ENCODE assay signal across 8 cellular contexts in genomic region chr20:54219751-54220426, GRCh38. TPM values are rescaled to one million over a fixed set of nuclear protein-coding genes. Genes with fewer than 3 reads are reported as not detected.
DNase-seq lines count a peak whose midpoint lies in the region; ATAC-seq and TF ChIP-seq lines count a peak whose summit lies in the region.

No MANE protein-coding gene starts in this region.

- TF ChIP-seq POLR2A in esophagus muscularis mucosa (IDR thresholded peaks at IDR 0.05; ENCODE audit: low read depth): no peak
- TF ChIP-seq POLR2A in stomach (IDR thresholded peaks at IDR 0.05): no peak

- peaks cover 0 to 28% (median 11%) of the 10 kb centered on the region in 4 donors for H3K36me3 ChIP-seq in esophagus muscularis mucosa
- peaks cover 0 to 30% (median 27%) of the 10 kb centered on the region in 4 donors for H3K36me3 ChIP-seq in stomach

- TF ChIP-seq CTCF in esophagus muscularis mucosa (IDR thresholded peaks at IDR 0.05) (peak; percentile 27 to 46 (median 32)), stomach (IDR thresholded peaks at IDR 0.05) (peak in 4 of 7 experiments; percentile 5 to 41 (median 16))

- H3K27ac ChIP-seq in esophagus muscularis mucosa (replicated peaks in 1 of 4) (no peak overlapping the region), stomach (no peak overlapping the region)

- H3K4me3 ChIP-seq in esophagus muscularis mucosa (no peak overlapping the region), stomach (no peak overlapping the region)

- H3K4me1 ChIP-seq in esophagus muscularis mucosa (peaks cover 5 to 9% (median 7%) of the 10 kb centered on the region in 4 donors), stomach (peaks cover 0 to 16% (median 5%) of the 10 kb centered on the region in 4 donors)

- intact Hi-C loops in esophagus muscularis mucosa (cut with DNase I): loop anchor here (5.0 kb wide), 1 partner anchor 427 kb away; no protein-coding TSS in a partner anchor
- intact Hi-C loops in stomach (cut with DNase I; ENCODE audit: low total_unique reads): loop anchor here (10.0 kb wide), 1 partner anchor 425 kb away; no protein-coding TSS in a partner anchor

- DNase-seq in NOMO-1 treated with DMSO at 0.1 percent for 48 hours (lab: John Stamatoyannopoulos, UW; ENCODE audit: unreplicated experiment): peak; percentile 18
- no peak for DNase-seq in NOMO-1 treated with dmso at 0.1 percent for 144 hours (lab: John Stamatoyannopoulos, UW; ENCODE audit: unreplicated experiment)
- peak; percentile 73 for DNase-seq in NCI-H82 (lab: John Stamatoyannopoulos, UW)
- DNase-seq in esophagus muscularis mucosa (ENCODE audit: extremely low spot score): no peak
- no peak for DNase-seq in stomach
- no peak for DNase-seq in islet precursor cell

- no peaks in the 10 kb centered on the region for H3K27me3 ChIP-seq in esophagus muscularis mucosa
- H3K27me3 ChIP-seq in stomach: no peaks in the 10 kb centered on the region

- ATAC-seq in HG03342 (IDR thresholded peaks at IDR 0.05; ENCODE audit: unreplicated experiment) (no peak), GM21737 (IDR thresholded peaks at IDR 0.05; ENCODE audit: unreplicated experiment) (no peak)

- WGBS in esophagus muscularis mucosa: 74% methylated on average over 6 of the region's 6 CpGs
- 75 to 83% (median 76%) methylated on average over 6 of the region's 6 CpGs for WGBS in stomach, 5 donors

- H3K9me3 ChIP-seq in esophagus muscularis mucosa: no peaks in the 10 kb centered on the region
- no peaks in the 10 kb centered on the region for H3K9me3 ChIP-seq in stomach

- TF ChIP-seq EP300 in esophagus muscularis mucosa (IDR thresholded peaks at IDR 0.05) (no peak), stomach (IDR thresholded peaks at IDR 0.05) (no peak)

RNA-seq across cellular contexts. Expression of gene PFDN4, which starts 12.0 kb away (rescaled TPM):
- 10 to 100 TPM; 43.2 to 96.8 (median 58.7) TPM for total RNA-seq in esophagus muscularis mucosa
- 10 to 100 TPM; 49.8 to 69.4 (median 61.6) TPM for total RNA-seq in stomach
- polyA plus RNA-seq in stomach: 10 to 100 TPM; 61.8 to 70.6 (median 64.3) TPM

RNA-seq across cellular contexts. Expression of gene CYP24A1, which starts 46.1 kb away (rescaled TPM):
- total RNA-seq in esophagus muscularis mucosa (not detected), stomach (not detected)
- 1 to 10 TPM in 1 of 3 donors, not detected in 2; 1.2 TPM for polyA plus RNA-seq in stomach

Comparison
In these comparisons a context has a peak if more than half of its experiments do, and no peak if none do; other contexts are left out.
1. DNase-seq: peak in NOMO-1 treated with DMSO at 0.1 percent for 48 hours (single experiment) and NCI-H82 (single experiment); none in NOMO-1 treated with dmso at 0.1 percent for 144 hours (single experiment), esophagus muscularis mucosa (single experiment), stomach (single experiment) and islet precursor cell (single experiment).